16 cellular contexts compared by ENCODE assay signal in the genomic region with DNA sequence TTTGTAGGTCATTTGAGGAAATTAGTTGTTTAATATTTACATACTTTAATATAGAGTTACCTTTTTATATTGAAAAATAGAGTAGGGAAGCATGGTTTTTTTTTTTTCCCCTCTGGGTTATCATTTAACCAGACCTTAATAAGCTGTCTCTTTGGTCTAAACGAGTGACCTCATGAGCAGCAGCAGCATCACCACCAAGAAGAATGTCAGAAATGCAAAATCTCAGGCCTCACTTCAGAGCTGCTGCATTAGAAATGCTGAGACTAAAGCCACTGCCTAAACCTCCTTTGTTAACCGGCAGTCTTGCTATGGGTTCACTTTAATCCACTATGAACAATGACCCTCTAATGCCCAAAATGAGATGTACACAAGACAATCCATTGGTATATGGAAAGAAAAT.
DNase-seq lines count a peak whose midpoint lies in the region; ATAC-seq and TF ChIP-seq lines count a peak whose summit lies in the region.
"Had no signal": no experiment of that assay in that cellular context is flagged by ENCODE, and none has a peak within 500 bp of the region (broad histone marks: within the 10 kb centered on the region; RNA-seq: fewer than 3 reads in every experiment).

No MANE protein-coding gene starts in this region.

- no peak for TF ChIP-seq POLR2A in suprapubic skin (IDR thresholded peaks at IDR 0.05)

- DNase-seq in NT2/D1 (ENCODE audit: low read depth, low spot score) (peak; percentile 6), epithelial cell of proximal tubule (ENCODE audit: low read depth) (peak; percentile 52), kidney tubule cell (ENCODE audit: low spot score) (peak; percentile 81), neural progenitor cell (ENCODE audit: low spot score) (peak; percentile 32), suprapubic skin (ENCODE audit: low spot score in 2 of 2) (no peak), hepatocyte (ENCODE audit: low spot score) (no peak)
- no peak for DNase-seq in naive thymus-derived CD4-positive, alpha-beta T cell
- DNase-seq: 8988T; CD4-positive, alpha-beta memory T cell; DMS53; GM23248; HCEC 1CT had no signal

- no peaks in the 10 kb centered on the region for H3K36me3 Mint-ChIP-seq in neural progenitor cell
- no peaks in the 10 kb centered on the region for H3K36me3 Mint-ChIP-seq in naive thymus-derived CD4-positive, alpha-beta T cell
- H3K36me3 Mint-ChIP-seq: CD14-positive monocyte; CD4-positive, alpha-beta memory T cell had no signal

- POLR2A ChIA-PET in naive thymus-derived CD4-positive, alpha-beta T cell (lab: Charles Lee), result no interaction called here

- no peak overlapping the region for H3K4me3 ChIP-seq in NT2/D1 (ENCODE audit: insufficient read length, low read depth)
- H3K4me3 ChIP-seq in epithelial cell of proximal tubule (ENCODE audit: low read depth, low read length), result no peak overlapping the region
- no peak overlapping the region for H3K4me3 ChIP-seq in neural progenitor cell
- H3K4me3 ChIP-seq in suprapubic skin, result no peak overlapping the region
- H3K4me3 ChIP-seq in naive thymus-derived CD4-positive, alpha-beta T cell (ENCODE audit: low read length), result no peak overlapping the region
- H3K4me3 ChIP-seq in hepatocyte, result no peak overlapping the region
- H3K4me3 ChIP-seq: BLaER1, GM23248 had no signal

- H3K4me2 ChIP-seq in neural progenitor cell, result no peak overlapping the region
- no peak overlapping the region for H3K4me2 ChIP-seq in hepatocyte
- H3K4me2 ChIP-seq: BLaER1 had no signal

- H3K4me1 ChIP-seq in NT2/D1 (ENCODE audit: insufficient read depth, insufficient read length), result no peaks in the 10 kb centered on the region
- no peaks in the 10 kb centered on the region for H3K4me1 ChIP-seq in neural progenitor cell
- H3K4me1 ChIP-seq in suprapubic skin, result no peaks in the 10 kb centered on the region
- no peaks in the 10 kb centered on the region for H3K4me1 ChIP-seq in naive thymus-derived CD4-positive, alpha-beta T cell (ENCODE audit: control insufficient read depth in 2 of 2, insufficient read depth in 2 of 2, low read length in 2 of 2)
- H3K4me1 ChIP-seq in hepatocyte (ENCODE audit: insufficient read depth), result no peaks in the 10 kb centered on the region
- H3K4me1 ChIP-seq: BLaER1 had no signal

- H3F3A ChIP-seq in neural progenitor cell (ENCODE audit: low read depth), result no peaks in the 10 kb centered on the region

- H3K79me2 ChIP-seq in neural progenitor cell (ENCODE audit: low read depth), result no peaks in the 10 kb centered on the region
- H3K79me2 ChIP-seq in hepatocyte, result no peaks in the 10 kb centered on the region

- H3K27ac Mint-ChIP-seq in neural progenitor cell, result no peak overlapping the region
- no peak overlapping the region for H3K27ac Mint-ChIP-seq in naive thymus-derived CD4-positive, alpha-beta T cell
- H3K27ac Mint-ChIP-seq: CD14-positive monocyte; CD4-positive, alpha-beta memory T cell had no signal

- CTCF ChIA-PET in naive thymus-derived CD4-positive, alpha-beta T cell (lab: Charles Lee), result no interaction called here

- H3K36me3 ChIP-seq in NT2/D1 (ENCODE audit: insufficient read depth, insufficient read length, low read length), result no peaks in the 10 kb centered on the region
- H3K36me3 ChIP-seq in neural progenitor cell, result no peaks in the 10 kb centered on the region
- no peaks in the 10 kb centered on the region for H3K36me3 ChIP-seq in suprapubic skin
- H3K36me3 ChIP-seq in naive thymus-derived CD4-positive, alpha-beta T cell (ENCODE audit: control insufficient read depth in 2 of 3, insufficient read depth in 3 of 3, low read length in 3 of 3), result no peaks in the 10 kb centered on the region
- no peaks in the 10 kb centered on the region for H3K36me3 ChIP-seq in hepatocyte (replicated peaks; ENCODE audit: insufficient read depth, low read depth)
- H3K36me3 ChIP-seq: BLaER1 had no signal

- H3K4me3 Mint-ChIP-seq in neural progenitor cell, result no peak overlapping the region
- H3K4me3 Mint-ChIP-seq in naive thymus-derived CD4-positive, alpha-beta T cell, result no peak overlapping the region
- H3K4me3 Mint-ChIP-seq: CD14-positive monocyte; CD4-positive, alpha-beta memory T cell had no signal

- no peaks in the 10 kb centered on the region for H3K27me3 Mint-ChIP-seq in neural progenitor cell (ENCODE audit: insufficient read depth, low read depth)
- H3K27me3 Mint-ChIP-seq in naive thymus-derived CD4-positive, alpha-beta T cell, result no peaks in the 10 kb centered on the region
- H3K27me3 Mint-ChIP-seq: CD4-positive, alpha-beta memory T cell had no signal

- H3K9me3 ChIP-seq in NT2/D1 (ENCODE audit: insufficient read depth, low read length) (no peaks in the 10 kb centered on the region), neural progenitor cell (ENCODE audit: low read depth) (no peaks in the 10 kb centered on the region), suprapubic skin (no peaks in the 10 kb centered on the region), hepatocyte (ENCODE audit: low read depth) (no peaks in the 10 kb centered on the region)
- H3K9me3 ChIP-seq in naive thymus-derived CD4-positive, alpha-beta T cell (ENCODE audit: control insufficient read depth in 2 of 3, low read length in 3 of 3), result peaks cover 0 to 4% (median 0%) of the 10 kb centered on the region in 3 experiments
- H3K9me3 ChIP-seq: BLaER1 had no signal

- no peak overlapping the region for H3K9ac ChIP-seq in NT2/D1 (ENCODE audit: insufficient read length, low read depth)
- H3K9ac ChIP-seq in neural progenitor cell, result no peak overlapping the region
- H3K9ac ChIP-seq: BLaER1, GM23248 had no signal

- intact Hi-C loops in naive thymus-derived CD4-positive, alpha-beta T cell (cut with micrococcal nuclease), result no loop called here

- H4K20me1 ChIP-seq in neural progenitor cell (ENCODE audit: low read depth) (no peaks in the 10 kb centered on the region), hepatocyte (ENCODE audit: insufficient read depth, poor library complexity, severe bottlenecking) (no peaks in the 10 kb centered on the region)
- H4K20me1 ChIP-seq: BLaER1 had no signal

- no peak for TF ChIP-seq CTCF in epithelial cell of proximal tubule (conservative IDR thresholded peaks at IDR 0.05; ENCODE audit: low read depth, low read length)
- TF ChIP-seq CTCF in neural progenitor cell (IDR thresholded peaks at IDR 0.05), result no peak
- TF ChIP-seq CTCF in suprapubic skin (IDR thresholded peaks at IDR 0.05), result no peak
- TF ChIP-seq CTCF in hepatocyte (IDR thresholded peaks at IDR 0.05; ENCODE audit: poor library complexity), result no peak

- no peak for ATAC-seq in GM19351 (IDR thresholded peaks at IDR 0.05; ENCODE audit: unreplicated experiment)
- no peak for ATAC-seq in naive thymus-derived CD4-positive, alpha-beta T cell

- no peaks in the 10 kb centered on the region for H3K27me3 ChIP-seq in NT2/D1 (ENCODE audit: insufficient read depth, insufficient read length)
- no peaks in the 10 kb centered on the region for H3K27me3 ChIP-seq in neural progenitor cell
- no peaks in the 10 kb centered on the region for H3K27me3 ChIP-seq in suprapubic skin
- no peaks in the 10 kb centered on the region for H3K27me3 ChIP-seq in naive thymus-derived CD4-positive, alpha-beta T cell (ENCODE audit: control insufficient read depth in 2 of 2, insufficient read depth in 2 of 2, low read length in 2 of 2)
- H3K27me3 ChIP-seq in hepatocyte, result no peaks in the 10 kb centered on the region
- H3K27me3 ChIP-seq: BLaER1 had no signal

- H2AFZ ChIP-seq in neural progenitor cell (replicated peaks) (no peak overlapping the region), hepatocyte (no peak overlapping the region)
- H2AFZ ChIP-seq: GM23248 had no signal

- H3K27ac ChIP-seq in neural progenitor cell (no peak overlapping the region), suprapubic skin (no peak overlapping the region), hepatocyte (no peak overlapping the region)
- no peak overlapping the region for H3K27ac ChIP-seq in naive thymus-derived CD4-positive, alpha-beta T cell (ENCODE audit: low read depth, low read length)
- H3K27ac ChIP-seq: BLaER1, GM23248, HL-60 had no signal

- H3K4me1 Mint-ChIP-seq in neural progenitor cell, result no peaks in the 10 kb centered on the region
- H3K4me1 Mint-ChIP-seq in naive thymus-derived CD4-positive, alpha-beta T cell, result no peaks in the 10 kb centered on the region
- H3K4me1 Mint-ChIP-seq: CD14-positive monocyte; CD4-positive, alpha-beta memory T cell had no signal

- WGBS in suprapubic skin, result 65% methylated on average over 2 of the region's 2 CpGs
- 56% methylated on average over 2 of the region's 2 CpGs for WGBS in hepatocyte (ENCODE audit: low lambda C conversion rate, missing lambda C conversion rate)

- TF ChIP-seq EP300 in suprapubic skin (IDR thresholded peaks at IDR 0.05), result no peak

- no peaks in the 10 kb centered on the region for H3K9me2 ChIP-seq in hepatocyte (replicated peaks; ENCODE audit: insufficient read depth)

- H3K9me3 Mint-ChIP-seq in neural progenitor cell, result no peaks in the 10 kb centered on the region
- H3K9me3 Mint-ChIP-seq in naive thymus-derived CD4-positive, alpha-beta T cell, result peaks cover 0 to 13% (median 2%) of the 10 kb centered on the region in 11 donors

Comparison
In these comparisons a context has a peak if more than half of its experiments do, and no peak if none do; other contexts are left out.
1. DNase-seq: peak in NT2/D1 (single experiment), epithelial cell of proximal tubule (single experiment), kidney tubule cell (single experiment) and neural progenitor cell (single experiment); none in suprapubic skin (0 of 2), naive thymus-derived CD4-positive, alpha-beta T cell (0 of 9) and hepatocyte (single experiment).